1 cellular context compared by ENCODE assay signal in genomic region chr6:68710916-68711315, GRCh38.
TF ChIP-seq lines count a peak whose summit lies in the region.

No MANE protein-coding gene starts in this region.

TF ChIP-seq in GM23338, 12 proteins besides CTCF, POLR2A, EP300 and RAD21 (continued from another document):
- TF ChIP-seq REST (IDR thresholded peaks at IDR 0.05; ENCODE audit: unreplicated experiment) (no peak), CREB1 (CRISPR knock-in tag; IDR thresholded peaks at IDR 0.05; ENCODE audit: low read depth) (no peak), EZH2 (IDR thresholded peaks at IDR 0.05; ENCODE audit: low read depth, unreplicated experiment) (no peak), JUNB (IDR thresholded peaks at IDR 0.05; ENCODE audit: unreplicated experiment) (no peak)
